8 cellular contexts compared by ENCODE assay signal in the genomic region with DNA sequence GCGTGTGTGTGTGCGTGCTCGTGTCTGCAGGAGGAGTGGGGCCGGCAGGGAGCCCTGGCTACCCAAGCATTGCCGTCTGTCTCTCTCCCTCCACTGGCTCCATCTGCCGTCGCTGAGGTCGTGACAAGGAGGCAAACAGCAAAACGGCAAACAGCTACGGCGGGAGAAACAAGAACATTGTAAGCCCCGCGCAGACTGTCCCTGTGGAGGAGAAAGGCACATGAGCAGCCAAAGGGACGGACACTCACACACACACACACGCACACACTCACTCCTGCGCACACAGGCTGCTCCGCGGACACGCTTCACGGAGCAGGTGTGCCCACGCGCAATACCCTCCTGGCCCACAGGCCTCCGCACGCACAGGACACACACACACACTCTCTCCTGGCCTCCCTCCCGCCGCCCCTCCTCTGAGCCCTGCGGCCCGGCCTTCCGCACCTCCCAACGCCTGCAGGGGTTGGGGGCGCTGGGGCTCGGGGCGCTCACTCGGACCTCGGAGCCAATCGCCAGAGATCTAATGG. TPM values are rescaled to one million over a fixed set of nuclear protein-coding genes. Genes with fewer than 3 reads are reported as not detected.
DNase-seq lines count a peak whose midpoint lies in the region; ATAC-seq and TF ChIP-seq lines count a peak whose summit lies in the region.

No MANE protein-coding gene starts in this region.

- no peak for TF ChIP-seq POLR2A in esophagus squamous epithelium (IDR thresholded peaks at IDR 0.05)

- ATAC-seq in CD4-positive, CD25-positive, alpha-beta regulatory T cell (ENCODE audit: low read depth in 2 of 2) = peak in 1 of 2 donors; percentile 22
- ATAC-seq in GM21423 (IDR thresholded peaks at IDR 0.05; ENCODE audit: unreplicated experiment) = peak; percentile 17
- ATAC-seq in Panc1 = peak; percentile 6; the same call in 1 of the 2 replicates
- no peak for ATAC-seq in HG03196 (IDR thresholded peaks at IDR 0.05; ENCODE audit: unreplicated experiment)

- H3K9me3 ChIP-seq in CD4-positive, CD25-positive, alpha-beta regulatory T cell (ENCODE audit: control insufficient read depth in 2 of 2, low read length in 2 of 2) = no peaks in the 10 kb centered on the region
- H3K9me3 ChIP-seq in Panc1 (ENCODE audit: control insufficient read depth, insufficient read depth, low read depth, low read length) (no peaks in the 10 kb centered on the region), esophagus squamous epithelium (no peaks in the 10 kb centered on the region)

- in situ Hi-C loops in Panc1 (cut with HindIII; ENCODE audit: low pct_unique_long_range_greater_than_20kb, low sequenced_read_pairs) = no loop called here

- BruUV-seq in Panc1 (replicated peaks; lab: Mats Ljungman, UMichigan) = no TSS peak

- H3K36me3 Mint-ChIP-seq in CD4-positive, CD25-positive, alpha-beta regulatory T cell = no peaks in the 10 kb centered on the region
- no peaks in the 10 kb centered on the region for H3K36me3 Mint-ChIP-seq in osteocyte (ENCODE audit: unreplicated experiment)

- no peak overlapping the region for H3K4me3 ChIP-seq in CD4-positive, CD25-positive, alpha-beta regulatory T cell (ENCODE audit: low read depth, low read length)
- peak overlapping the region; percentile 37 to 45 for H3K4me3 ChIP-seq in Panc1 (ENCODE audit: low read depth in 2 of 2, low read length in 2 of 2)
- peak overlapping the region; percentile 32 to 75 (median 51) for H3K4me3 ChIP-seq in esophagus squamous epithelium

- H3K27me3 ChIP-seq in CD4-positive, CD25-positive, alpha-beta regulatory T cell (ENCODE audit: control insufficient read depth, insufficient read depth, low read length) = peaks cover 41% of the 10 kb centered on the region
- H3K27me3 ChIP-seq in Panc1 (ENCODE audit: control insufficient read depth, insufficient read depth, low read length) (no peaks in the 10 kb centered on the region), esophagus squamous epithelium (peaks cover 0 to 93% (median 7%) of the 10 kb centered on the region in 4 donors)

- peaks cover 5 to 14% (median 12%) of the 10 kb centered on the region in 4 donors for H3K4me1 Mint-ChIP-seq in CD4-positive, CD25-positive, alpha-beta regulatory T cell
- H3K4me1 Mint-ChIP-seq in osteocyte (ENCODE audit: unreplicated experiment) = peaks cover 9% of the 10 kb centered on the region

- H3K4me1 ChIP-seq in CD4-positive, CD25-positive, alpha-beta regulatory T cell (ENCODE audit: control insufficient read depth, insufficient read depth, low read length, poor library complexity, severe bottlenecking) = peaks cover 36% of the 10 kb centered on the region
- H3K4me1 ChIP-seq in Panc1 (ENCODE audit: control insufficient read depth, insufficient read depth, low read length) = peaks cover 45% of the 10 kb centered on the region
- peaks cover 13 to 34% (median 13%) of the 10 kb centered on the region in 3 donors for H3K4me1 ChIP-seq in esophagus squamous epithelium

- peak overlapping the region in 2 of 3 donors; percentile 82 to 93 for H3K27ac Mint-ChIP-seq in CD4-positive, CD25-positive, alpha-beta regulatory T cell
- H3K27ac Mint-ChIP-seq in osteocyte (ENCODE audit: unreplicated experiment) = no peak overlapping the region

- no peak overlapping the region for H3K27ac ChIP-seq in CD4-positive, CD25-positive, alpha-beta regulatory T cell (ENCODE audit: insufficient read depth, low read length, poor library complexity, severe bottlenecking)
- no peak overlapping the region for H3K27ac ChIP-seq in Panc1 (ENCODE audit: low read length)
- peak overlapping the region in 1 of 4 donors; percentile 26 for H3K27ac ChIP-seq in esophagus squamous epithelium

- H3K9me3 Mint-ChIP-seq in CD4-positive, CD25-positive, alpha-beta regulatory T cell = no peaks in the 10 kb centered on the region
- H3K9me3 Mint-ChIP-seq in osteocyte (ENCODE audit: unreplicated experiment) = no peaks in the 10 kb centered on the region

- no peaks in the 10 kb centered on the region for H3K36me3 ChIP-seq in CD4-positive, CD25-positive, alpha-beta regulatory T cell (ENCODE audit: control insufficient read depth, insufficient read depth, low read length)
- H3K36me3 ChIP-seq in Panc1 (ENCODE audit: control insufficient read depth, insufficient read depth, low read length) = no peaks in the 10 kb centered on the region
- H3K36me3 ChIP-seq in esophagus squamous epithelium = no peaks in the 10 kb centered on the region

- POLR2A ChIA-PET in Panc1 (lab: Charles Lee) = no interaction called here

- TF ChIP-seq CTCF in Panc1 (IDR thresholded peaks at IDR 0.05) (no peak), esophagus squamous epithelium (IDR thresholded peaks at IDR 0.05) (no peak), osteocyte (IDR thresholded peaks at IDR 0.05) (no peak)

- 3 to 4% methylated on average over 21 to 23 of the region's 36 CpGs for WGBS in esophagus squamous epithelium, 2 donors

- H3K27me3 Mint-ChIP-seq in CD4-positive, CD25-positive, alpha-beta regulatory T cell = no peaks in the 10 kb centered on the region
- peaks cover 7% of the 10 kb centered on the region for H3K27me3 Mint-ChIP-seq in osteocyte (ENCODE audit: unreplicated experiment)

- intact Hi-C loops in Panc1 (cut with micrococcal nuclease; ENCODE audit: unreplicated experiment) = no loop called here
- intact Hi-C loops in esophagus squamous epithelium (cut with DNase I) = no loop called here

- DNase-seq in CD4-positive, CD25-positive, alpha-beta regulatory T cell = no peak
- DNase-seq in Panc1 (ENCODE audit: low read depth, low spot score) (no peak), esophagus squamous epithelium (lab: John Stamatoyannopoulos, UW) (no peak), osteocyte (ENCODE audit: extremely low spot score, unreplicated experiment) (no peak), KG1 (lab: John Stamatoyannopoulos, UW) (no peak)
- DNase-seq in activated CD4-positive, alpha-beta T cell treated with anti-CD3 and anti-CD28 coated beads, Interleukin-2, amount 50 U/mL, for 4 hours = no peak

- CTCF ChIA-PET in Panc1 (lab: Charles Lee) = interaction anchor here (0.6 to 0.8 kb wide), 2 partner anchors 23 to 51 kb away, joined by 3 to 4 read pairs; no protein-coding TSS in a partner anchor

- H3K4me3 Mint-ChIP-seq in CD4-positive, CD25-positive, alpha-beta regulatory T cell = peak overlapping the region in 1 of 4 donors; percentile 0
- H3K4me3 Mint-ChIP-seq in osteocyte (ENCODE audit: unreplicated experiment) = peak overlapping the region; percentile 66

RNA-seq across cellular contexts. Expression of gene CISTR, which starts 0.9 kb away (rescaled TPM):
- not detected for total RNA-seq in CD4-positive, CD25-positive, alpha-beta regulatory T cell
- not detected for polyA plus RNA-seq in CD4-positive, CD25-positive, alpha-beta regulatory T cell
- not detected for total RNA-seq in Panc1 (2021; ENCODE audit: unreplicated experiment)
- polyA plus RNA-seq in Panc1 (2012; ENCODE audit: insufficient read length) = not detected
- total RNA-seq in esophagus squamous epithelium = not detected
- total RNA-seq in osteocyte = not detected in 2 replicates

RNA-seq across cellular contexts. Expression of gene CALCOCO1, which starts 23.6 kb away (rescaled TPM):
- total RNA-seq in CD4-positive, CD25-positive, alpha-beta regulatory T cell = 209 TPM
- polyA plus RNA-seq in CD4-positive, CD25-positive, alpha-beta regulatory T cell = 100 to 1,000 TPM in 3 of 4 donors, 10 to 100 TPM in 1; 91.5 to 119 (median 112) TPM
- total RNA-seq in Panc1 (2021; ENCODE audit: unreplicated experiment) (48.0 TPM), esophagus squamous epithelium (100 to 1,000 TPM in 1 of 4 donors, 10 to 100 TPM in 3; 29.5 to 159 (median 52.2) TPM), osteocyte (186 and 198 TPM in 2 replicates)
- polyA plus RNA-seq in Panc1 (2012; ENCODE audit: insufficient read length) = 49.2 TPM
